In genomic region chr6:38307730-38308129, GRCh38 we compare ENCODE assay signal across 10 cellular contexts.
DNase-seq lines count a peak whose midpoint lies in the region; ATAC-seq and TF ChIP-seq lines count a peak whose summit lies in the region.
"Had no signal": no experiment of that assay in that cellular context is flagged by ENCODE, and none has a peak within 500 bp of the region (broad histone marks: within the 10 kb centered on the region; RNA-seq: fewer than 3 reads in every experiment).

No MANE protein-coding gene starts in this region.

- H4K20me1 ChIP-seq in BLaER1 (no peaks in the 10 kb centered on the region), PC-3 (ENCODE audit: low read length) (no peaks in the 10 kb centered on the region)

- peak overlapping the region; percentile 43; the same call in 1 of the 2 replicates for H3K27ac ChIP-seq in BLaER1
- no peak overlapping the region for H3K27ac ChIP-seq in PC-3 (ENCODE audit: low read length)
- H3K27ac ChIP-seq: upper lobe of left lung had no signal

- POLR2A ChIA-PET in PC-3 (lab: Charles Lee; ENCODE audit: unreplicated experiment): interaction anchor here (0.6 kb wide), 1 partner anchor 504 kb away, joined by 4 read pairs; no protein-coding TSS in a partner anchor

- intact Hi-C loops in PC-3 (cut with micrococcal nuclease): loop anchor here (2.0 kb wide), 1 partner anchor 13 kb away; no protein-coding TSS in a partner anchor

- TF ChIP-seq CTCF in PC-3 (conservative IDR thresholded peaks at IDR 0.05; ENCODE audit: low read depth, low read length): no peak

- no peaks in the 10 kb centered on the region for H3K27me3 ChIP-seq in BLaER1
- H3K27me3 ChIP-seq in PC-3 (ENCODE audit: low read length): no peaks in the 10 kb centered on the region
- H3K27me3 ChIP-seq: upper lobe of left lung had no signal

- no TSS peak for BruUV-seq in PC-3 (replicated peaks; lab: Mats Ljungman, UMichigan)

- CTCF ChIA-PET in PC-3 (lab: Charles Lee): no interaction called here

- no peaks in the 10 kb centered on the region for H3K79me2 ChIP-seq in PC-3 (ENCODE audit: low read length)

- H3K36me3 ChIP-seq in BLaER1: no peaks in the 10 kb centered on the region
- H3K36me3 ChIP-seq in PC-3 (ENCODE audit: low read depth, low read length): no peaks in the 10 kb centered on the region
- H3K36me3 ChIP-seq: upper lobe of left lung had no signal

- H3K4me1 ChIP-seq in BLaER1: peaks cover 40% of the 10 kb centered on the region
- H3K4me1 ChIP-seq in PC-3 (ENCODE audit: insufficient read depth, low read length): peaks cover 26% of the 10 kb centered on the region

- H3K4me2 ChIP-seq in BLaER1 (peak overlapping the region; percentile 80), PC-3 (ENCODE audit: low read length) (peak overlapping the region; percentile 55; the same call in 1 of the 2 replicates)

- H2AFZ ChIP-seq in PC-3 (ENCODE audit: low read length): no peak overlapping the region

- no peaks in the 10 kb centered on the region for H3K9me2 ChIP-seq in PC-3 (replicated peaks; ENCODE audit: low read length)

- no peaks in the 10 kb centered on the region for H3F3A ChIP-seq in PC-3 (ENCODE audit: low read length, unreplicated experiment)

- peak; percentile 66 for ATAC-seq in GM19351 (IDR thresholded peaks at IDR 0.05; ENCODE audit: unreplicated experiment)
- ATAC-seq in HG02981 (IDR thresholded peaks at IDR 0.05; ENCODE audit: unreplicated experiment): peak; percentile 75
- no peak for ATAC-seq in PC-3
- no peak for ATAC-seq in esophagus mucosa

- H3K4me3 ChIP-seq in BLaER1 (no peak overlapping the region), PC-3 (ENCODE audit: low read length) (no peak overlapping the region)
- H3K4me3 ChIP-seq: upper lobe of left lung had no signal

- H3K9me3 ChIP-seq in BLaER1 (no peaks in the 10 kb centered on the region), PC-3 (ENCODE audit: low read length) (no peaks in the 10 kb centered on the region)
- H3K9me3 ChIP-seq: upper lobe of left lung had no signal

- H3K9ac ChIP-seq in BLaER1 (no peak overlapping the region), PC-3 (ENCODE audit: low read length) (no peak overlapping the region)

- DNase-seq in PC-3 (no peak), activated gamma-delta T cell (lab: John Stamatoyannopoulos, UW) (no peak), glomerular visceral epithelial cell (ENCODE audit: extremely low spot score) (no peak), amniotic stem cell (lab: John Stamatoyannopoulos, UW) (no peak)
- DNase-seq: stimulated activated CD4-positive, alpha-beta T cell treated with anti-CD3 and anti-CD28 coated beads, Interleukin-4, amount 100 ng/mL, for 1 hour; upper lobe of left lung had no signal

Comparison
In these comparisons a context has a peak if more than half of its experiments do, and no peak if none do; other contexts are left out.
1. ATAC-seq: peak in GM19351 (single experiment) and HG02981 (single experiment); none in PC-3 (single experiment) and esophagus mucosa (single experiment).